ENCODE assay signal across 21 cellular contexts in genomic region chr7:30114536-30115258, GRCh38. TPM values are rescaled to one million over a fixed set of nuclear protein-coding genes. Genes with fewer than 3 reads are reported as not detected.
A peak's percentile ranks its signal among the peaks of the same experiment; 100 is the strongest.
DNase-seq lines count a peak whose midpoint lies in the region; ATAC-seq and TF ChIP-seq lines count a peak whose summit lies in the region.
"Had no signal": no experiment of that assay in that cellular context is flagged by ENCODE, and none has a peak within 500 bp of the region (broad histone marks: within the 10 kb centered on the region; RNA-seq: fewer than 3 reads in every experiment).

No MANE protein-coding gene starts in this region.

- H3K4me3 Mint-ChIP-seq in activated T-cell treated with anti-CD3 and anti-CD28 coated beads, Interleukin-2, amount 50 U/mL, for 72 hours = no peak overlapping the region
- H3K4me3 Mint-ChIP-seq in naive B cell = no peak overlapping the region
- H3K4me3 Mint-ChIP-seq: CD14-positive monocyte had no signal

- H3K36me3 Mint-ChIP-seq in activated T-cell treated with anti-CD3 and anti-CD28 coated beads, Interleukin-2, amount 50 U/mL, for 72 hours (ENCODE audit: insufficient read depth in 2 of 2) = peaks cover 9 to 17% of the 10 kb centered on the region in 2 donors
- H3K36me3 Mint-ChIP-seq in naive B cell = peaks cover 0 to 13% of the 10 kb centered on the region in 2 donors

- no peak for TF ChIP-seq POLR2A in GM18505 (IDR thresholded peaks at IDR 0.05; ENCODE audit: borderline replicate concordance, extremely low read depth, insufficient read depth, insufficient read length)

- DNase-seq in activated T-cell treated with anti-CD3 and anti-CD28 coated beads, Interleukin-2, amount 50 U/mL, for 72 hours = no peak
- DNase-seq in activated T-cell treated with anti-CD3 and anti-CD28 coated beads for 4 hours (no peak), SK-N-MC (ENCODE audit: low read depth, low spot score) (no peak), naive B cell (no peak), mucosa of gallbladder (ENCODE audit: low spot score) (no peak)
- no peak for DNase-seq in activated CD4-positive, alpha-beta T cell treated with anti-CD3 and anti-CD28 coated beads for 48 hours
- DNase-seq: AML-193, DND-41, KG1, NCI-H1417, NCI-H187, NCI-H226, NCI-H524, NCI-H82, PC-3, SIG-M5 had no signal

- H3K4me3 ChIP-seq in SK-N-MC = no peak overlapping the region

- no peaks in the 10 kb centered on the region for H3K4me1 Mint-ChIP-seq in activated T-cell treated with anti-CD3 and anti-CD28 coated beads, Interleukin-2, amount 50 U/mL, for 72 hours (ENCODE audit: low read depth)
- H3K4me1 Mint-ChIP-seq in naive B cell = peaks cover 7 to 11% (median 9%) of the 10 kb centered on the region in 3 donors
- H3K4me1 Mint-ChIP-seq: CD14-positive monocyte had no signal

- H3K27ac Mint-ChIP-seq in activated T-cell treated with anti-CD3 and anti-CD28 coated beads, Interleukin-2, amount 50 U/mL, for 72 hours = peak overlapping the region; percentile 51
- H3K27ac Mint-ChIP-seq in naive B cell = peak overlapping the region in 2 of 6 donors; percentile 67 to 85
- H3K27ac Mint-ChIP-seq: CD14-positive monocyte had no signal

- H3K36me3 ChIP-seq in SK-N-MC (ENCODE audit: insufficient read depth, low read length) = no peaks in the 10 kb centered on the region

- no peak overlapping the region for H3K9ac ChIP-seq in SK-N-MC (ENCODE audit: insufficient read length)

- peaks cover 9% of the 10 kb centered on the region in 2 donors for H3K9me3 Mint-ChIP-seq in activated T-cell treated with anti-CD3 and anti-CD28 coated beads, Interleukin-2, amount 50 U/mL, for 72 hours
- peaks cover 0 to 24% (median 15%) of the 10 kb centered on the region in 7 donors for H3K9me3 Mint-ChIP-seq in naive B cell

- peaks cover 8% of the 10 kb centered on the region; the same call in 1 of the 2 replicates for H3K9me3 ChIP-seq in SK-N-MC (ENCODE audit: low read depth, low read length)

- no peak for ATAC-seq in activated T-cell treated with anti-CD3 and anti-CD28 coated beads, Interleukin-2, amount 50 U/mL, for 72 hours (replicated peaks in 1 of 2)
- ATAC-seq in naive B cell (ENCODE audit: low read depth in 2 of 2) = peak; percentile 62 to 87
- no peak for ATAC-seq in esophagus mucosa
- no peak for ATAC-seq in GM18505 (IDR thresholded peaks at IDR 0.05; ENCODE audit: unreplicated experiment)
- ATAC-seq: PC-3 had no signal

- H3K27ac ChIP-seq in SK-N-MC = peak overlapping the region; percentile 56
- H3K27ac ChIP-seq: 22Rv1, RWPE1 had no signal

- H3K27me3 Mint-ChIP-seq in activated T-cell treated with anti-CD3 and anti-CD28 coated beads, Interleukin-2, amount 50 U/mL, for 72 hours (ENCODE audit: low read depth) = no peaks in the 10 kb centered on the region
- no peaks in the 10 kb centered on the region for H3K27me3 Mint-ChIP-seq in naive B cell

RNA-seq across cellular contexts. Expression of gene MTURN, which starts 20.1 kb away (rescaled TPM):
- 1 to 10 TPM; 5.3 to 5.4 TPM for total RNA-seq in activated T-cell treated with anti-CD3 and anti-CD28 coated beads, Interleukin-2, amount 50 U/mL, for 72 hours
- 1 to 10 TPM; 3.1 to 8.3 (median 4.7) TPM for polyA plus RNA-seq in naive B cell (ENCODE audit: low read depth in 6 of 6)
- total RNA-seq in mucosa of gallbladder (36.3 TPM), esophagus mucosa (6.1 TPM)

Comparison
In these comparisons a context has a peak if more than half of its experiments do, and no peak if none do; other contexts are left out.
1. ATAC-seq: peak in naive B cell (2 of 2); none in activated T-cell treated with anti-CD3 and anti-CD28 coated beads, Interleukin-2, amount 50 U/mL, for 72 hours (0 of 2), esophagus mucosa (single experiment) and GM18505 (single experiment).